20 cellular contexts compared by ENCODE assay signal in the genomic region with DNA sequence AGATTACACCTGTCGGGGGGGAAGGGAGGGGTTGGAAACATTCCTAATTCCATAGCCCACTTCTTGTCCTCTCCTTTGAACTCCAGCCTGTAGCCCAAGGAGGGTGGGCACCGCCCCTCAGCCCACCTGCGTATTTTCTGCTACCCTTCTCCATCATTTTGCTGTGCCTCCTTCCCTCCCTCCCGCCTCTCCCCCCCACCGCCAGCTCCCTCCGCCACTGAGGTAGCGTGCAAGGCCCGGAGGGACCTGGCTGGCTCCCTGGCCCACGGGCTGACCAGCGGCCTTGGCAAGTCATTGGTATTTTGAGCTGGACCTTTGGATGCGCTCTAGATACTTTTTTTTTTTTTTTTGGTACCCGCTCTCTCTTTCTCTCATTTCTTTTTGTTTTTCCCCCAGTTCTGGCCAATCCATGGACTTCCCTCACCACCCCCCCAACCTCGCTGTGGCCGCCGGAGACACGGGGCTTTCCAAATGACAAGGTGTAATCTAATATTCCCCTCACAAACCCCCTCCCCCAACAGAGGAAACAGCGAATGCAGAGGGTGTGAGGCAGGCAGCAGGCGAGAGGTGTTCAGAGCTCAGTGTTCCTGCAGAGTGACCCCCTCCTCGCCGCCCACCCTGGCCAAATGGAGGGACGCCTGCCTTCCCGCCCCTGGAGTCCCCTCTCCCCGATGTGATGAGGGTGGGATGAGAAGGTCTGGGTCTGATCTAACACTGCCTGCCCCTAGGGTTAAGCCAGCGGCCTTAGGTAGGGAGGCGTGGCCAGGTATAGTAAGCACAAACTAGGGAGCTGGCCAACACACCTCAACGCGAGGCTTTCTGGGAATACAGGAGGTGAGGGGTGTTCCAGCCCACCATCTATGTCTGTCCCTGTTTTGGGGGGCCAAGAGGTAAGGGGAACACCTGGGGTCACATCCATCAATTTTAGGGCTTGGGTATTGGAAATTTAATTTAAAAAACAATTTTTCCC.
"Had no signal": no experiment of that assay in that cellular context is flagged by ENCODE, and none has a peak within 500 bp of the region (broad histone marks: within the 10 kb centered on the region; RNA-seq: fewer than 3 reads in every experiment).

No MANE protein-coding gene starts in this region.

- H3K36me3 ChIP-seq: neutrophil had no signal

- H3K27ac ChIP-seq: coronary artery, neutrophil, parathyroid adenoma, transverse colon, vagina had no signal

- FAIRE-seq: islet of Langerhans had no signal

- H3K4me1 ChIP-seq: parathyroid adenoma, transverse colon had no signal

- H3K4me3 ChIP-seq: coronary artery, mucosa of descending colon, transverse colon, vagina had no signal

- ATAC-seq: activated T-cell treated with anti-CD3 and anti-CD28 coated beads, Interleukin-2, amount 50 U/mL, for 72 hours; mucosa of descending colon; naive thymus-derived CD4-positive, alpha-beta T cell had no signal

- DNase-seq: activated B cell treated with CpG ODN at 0.5 μM for 24 hours; activated CD4-positive, alpha-beta T cell treated with anti-CD3 and anti-CD28 coated beads for 48 hours; activated CD8-positive, alpha-beta memory T cell treated with anti-CD3 and anti-CD28 coated beads, Interleukin-2, amount 50 U/mL, for 48 hours; activated gamma-delta T cell; activated naive CD8-positive, alpha-beta T cell treated with anti-CD3 and anti-CD28 coated beads for 36 hours; activated T-cell treated with anti-CD3 and anti-CD28 coated beads, Interleukin-2, amount 50 U/mL, for 72 hours; effector CD4-positive, alpha-beta T cell; foreskin fibroblast; hippocampal formation; mammary epithelial cell; mucosa of descending colon; naive thymus-derived CD4-positive, alpha-beta T cell; stimulated activated naive CD4-positive, alpha-beta T cell treated with Interleukin-2 at 50 U/mL for 16 hours; T-helper 2 cell; transverse colon had no signal

- H3K9me3 ChIP-seq: neutrophil had no signal

- H3K27me3 ChIP-seq: neutrophil, transverse colon, vagina had no signal
